In the genomic region with DNA sequence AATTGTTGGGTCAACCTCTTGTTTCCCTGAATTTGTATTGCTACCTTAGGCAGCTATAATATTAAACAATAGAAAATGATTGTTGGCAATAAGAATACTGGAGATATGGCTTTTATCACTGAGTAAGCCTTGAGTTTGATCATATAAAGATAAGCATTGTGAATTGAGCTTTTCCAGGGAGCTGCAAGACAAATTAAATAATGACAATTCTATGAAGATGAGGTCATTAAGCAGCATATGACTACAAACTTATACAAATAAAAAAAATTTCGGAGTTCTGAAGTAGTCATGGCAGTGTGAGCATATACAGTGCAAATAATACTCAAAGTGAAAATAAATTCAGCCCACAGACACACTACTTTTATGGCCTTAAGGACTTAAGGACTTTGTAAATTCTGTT, we compare ENCODE assay signal across 9 cellular contexts.
"Had no signal": no experiment of that assay in that cellular context is flagged by ENCODE, and none has a peak within 500 bp of the region (broad histone marks: within the 10 kb centered on the region; RNA-seq: fewer than 3 reads in every experiment).

No MANE protein-coding gene starts in this region.

- H3K36me3 ChIP-seq: HAP-1 had no signal

- H2AFZ ChIP-seq: GM23248, GM23338 had no signal

- H3K4me2 ChIP-seq: GM23338 had no signal

- H3K4me1 ChIP-seq: HAP-1 had no signal

- H3K9me3 ChIP-seq: HAP-1 had no signal

- H3K9ac ChIP-seq: GM23248 had no signal

- H3K4me3 ChIP-seq: GM23248, GM23338, HAP-1 had no signal

- DNase-seq: GM23248, GOT3, H7, H9, HCEC 1CT, HFFc6 had no signal

- ATAC-seq: GM23338, HCT116 had no signal

- H3K27ac ChIP-seq: GM23248 had no signal
